ENCODE assay signal across 24 cellular contexts in the genomic region with DNA sequence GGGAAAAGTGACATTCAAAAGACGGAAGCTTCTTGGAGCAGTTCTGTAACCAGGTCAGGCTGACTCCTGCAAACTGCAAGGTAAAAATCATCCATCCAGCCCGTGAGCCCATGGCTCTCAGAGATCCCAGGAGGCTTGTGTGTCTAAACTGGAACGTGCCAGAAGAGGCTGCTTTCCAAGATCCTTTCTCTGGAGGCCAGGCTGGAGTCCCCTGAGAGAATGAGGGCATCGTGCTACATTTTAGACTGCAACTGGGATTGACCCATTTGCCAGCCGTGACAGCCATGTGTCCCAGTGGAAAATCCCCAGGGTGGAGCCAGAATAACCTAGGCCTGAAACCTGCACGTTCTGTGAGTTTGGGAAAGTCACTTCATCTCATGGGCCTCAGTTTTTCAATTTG. TPM values are rescaled to one million over a fixed set of nuclear protein-coding genes. Genes with fewer than 3 reads are reported as not detected.
DNase-seq lines count a peak whose midpoint lies in the region; ATAC-seq, FAIRE-seq and TF ChIP-seq lines count a peak whose summit lies in the region.
"Had no signal": no experiment of that assay in that cellular context is flagged by ENCODE, and none has a peak within 500 bp of the region (broad histone marks: within the 10 kb centered on the region; RNA-seq: fewer than 3 reads in every experiment).

No MANE protein-coding gene starts in this region.

- H2BK5ac ChIP-seq in H1 (ENCODE audit: low read depth, low read length) (no peak overlapping the region), mesendoderm (ENCODE audit: low read length) (no peak overlapping the region)

- no peaks in the 10 kb centered on the region for H3F3A ChIP-seq in GM23338 (replicated peaks; ENCODE audit: low read depth)

- no peak overlapping the region for H4K5ac ChIP-seq in H1 (ENCODE audit: insufficient read length, low read depth, low read length)
- no peak overlapping the region for H4K5ac ChIP-seq in mesendoderm (ENCODE audit: low read length)

- intact Hi-C loops in aorta (cut with DNase I), result loop anchor here in 1 of 2 donors (10.0 kb wide), 1 partner anchor 183 kb away; no protein-coding TSS in a partner anchor

- no peak for TF ChIP-seq RAD21 in H1 (IDR thresholded peaks at IDR 0.05 in 1 of 2, conservative IDR thresholded peaks at IDR 0.05 in 1 of 2; ENCODE audit: low read depth in 2 of 2, low read length in 2 of 2)

- no peaks in the 10 kb centered on the region for H3K9me3 Mint-ChIP-seq in GM23338

- H3K79me1 ChIP-seq in H1 (ENCODE audit: low read depth, low read length) (no peaks in the 10 kb centered on the region), mesendoderm (ENCODE audit: low read length) (no peaks in the 10 kb centered on the region)

- POLR2A ChIA-PET in H1 (lab: Charles Lee; ENCODE audit: partially characterized antibody), result interaction anchor here (1.0 to 1.2 kb wide), 2 partner anchors 8 to 9 kb away, joined by 3 to 4 read pairs; partner anchors contain the start of gene WSCD2

- WGBS in H1 (ENCODE audit: extremely low coverage in 1 of 2, insufficient coverage in 1 of 2, insufficient read length in 1 of 2, insufficient replicate concordance in 2 of 2, low coverage in 1 of 2, low lambda C conversion rate in 2 of 2, missing lambda C conversion rate in 1 of 2), 2 experiments, result 87% methylated on average over 6 of the region's 6 CpGs; no CpG with 5 or more reads in 1 of the 2 experiments
- WGBS in mesendoderm (ENCODE audit: extremely low coverage, insufficient coverage, low lambda C conversion rate), result no CpG with 5 or more reads among the region's 6 CpGs
- 7 to 9% methylated on average over 6 of the region's 6 CpGs for WGBS in aorta, 2 donors

- H2BK20ac ChIP-seq in H1 (ENCODE audit: low read length), result no peak overlapping the region

- DNase-seq in GM23338 (ENCODE audit: low spot score), result no peak
- no peak for DNase-seq in H1 (ENCODE audit: low read depth in 1 of 2, low spot score in 2 of 2)
- no peak for DNase-seq in mesendoderm
- DNase-seq in aorta, result no peak
- no peak for DNase-seq in CD1c-positive myeloid dendritic cell (ENCODE audit: extremely low spot score)
- no peak for DNase-seq in erythroblast (lab: John Stamatoyannopoulos, UW)
- DNase-seq in SW 1271 (lab: John Stamatoyannopoulos, UW), result no peak
- DNase-seq: AML-193; CD4-positive, alpha-beta memory T cell; DMS153; DMS79; GDM1; HCEC 1CT; IMR-90; KBM-7 had no signal

- no peak overlapping the region for H3K9ac ChIP-seq in H1 (replicated peaks in 1 of 4; ENCODE audit: extremely low read depth in 1 of 4, low read depth in 3 of 4, low read length in 3 of 4)
- H3K9ac ChIP-seq in mesendoderm (ENCODE audit: low read length), result no peak overlapping the region

- ATAC-seq in GM23338 (no peak), aorta (ENCODE audit: low FRiP score) (peak; percentile 17)
- ATAC-seq: A549 had no signal

- no peak for TF ChIP-seq POLR2A in H1 (IDR thresholded peaks at IDR 0.05; ENCODE audit: control extremely low read depth in 1 of 2, low read depth in 2 of 2, low read length in 2 of 2)
- TF ChIP-seq POLR2A in erythroblast (IDR thresholded peaks at IDR 0.05; ENCODE audit: low read length), result no peak

- H3K4ac ChIP-seq in H1 (replicated peaks; ENCODE audit: insufficient read length, low read depth, low read length) (no peak overlapping the region), mesendoderm (ENCODE audit: low read depth, low read length) (no peak overlapping the region)

- H3K36me3 Mint-ChIP-seq in GM23338 (ENCODE audit: low read depth), result no peaks in the 10 kb centered on the region
- H3K36me3 Mint-ChIP-seq: CD4-positive, alpha-beta memory T cell had no signal

- peaks cover 5% of the 10 kb centered on the region for H3K27me3 Mint-ChIP-seq in GM23338 (ENCODE audit: insufficient read depth, low read depth, poor library complexity)

- H3K4me2 ChIP-seq in GM23338 (no peak overlapping the region), H1 (ENCODE audit: insufficient read depth in 1 of 2, low read depth in 2 of 2, low read length in 2 of 2) (no peak overlapping the region), mesendoderm (ENCODE audit: low read length) (no peak overlapping the region)
- H3K4me2 ChIP-seq: A549 had no signal

- H3K27ac Mint-ChIP-seq in GM23338, result no peak overlapping the region
- H3K27ac Mint-ChIP-seq: CD4-positive, alpha-beta memory T cell had no signal

- no peak for TF ChIP-seq EP300 in H1 (IDR thresholded peaks at IDR 0.05; ENCODE audit: borderline replicate concordance in 1 of 2, low read depth in 2 of 2, low read length in 2 of 2)

- no peak overlapping the region for H2AK5ac ChIP-seq in H1 (ENCODE audit: low read depth, low read length)
- H2AK5ac ChIP-seq in mesendoderm (ENCODE audit: low read length), result no peak overlapping the region

- H2BK12ac ChIP-seq in H1 (ENCODE audit: low read depth, low read length), result no peak overlapping the region

- no peak overlapping the region for H3K56ac ChIP-seq in H1 (replicated peaks; ENCODE audit: insufficient read length, low read depth, low read length)
- peak overlapping the region; percentile 39 for H3K56ac ChIP-seq in mesendoderm (ENCODE audit: low read length)

- no peak overlapping the region for H3K4me3 Mint-ChIP-seq in GM23338
- H3K4me3 Mint-ChIP-seq: CD4-positive, alpha-beta memory T cell had no signal

- H3K4me1 ChIP-seq in GM23338 (ENCODE audit: insufficient read depth) (peaks cover 8% of the 10 kb centered on the region), H1 (replicated peaks in 1 of 4; ENCODE audit: control insufficient read depth in 3 of 4, insufficient read depth in 4 of 4, low read length in 3 of 4) (peaks cover 0 to 4% (median under 1%) of the 10 kb centered on the region in 4 experiments; a peak in 2 of 7 replicates), mesendoderm (ENCODE audit: control insufficient read depth, low read depth, low read length) (no peaks in the 10 kb centered on the region), aorta (ENCODE audit: control insufficient read depth in 1 of 2, insufficient read depth in 2 of 2, low read length in 2 of 2) (peaks cover 0 to 4% of the 10 kb centered on the region in 2 donors)
- H3K4me1 ChIP-seq: A549 had no signal

- H2BK15ac ChIP-seq in H1 (ENCODE audit: low read length) (no peak overlapping the region), mesendoderm (replicated peaks; ENCODE audit: low read depth) (no peak overlapping the region)

- no peak overlapping the region for H3K18ac ChIP-seq in H1 (ENCODE audit: extremely low read depth, low read length)
- no peak overlapping the region for H3K18ac ChIP-seq in mesendoderm (ENCODE audit: low read length)

- no peak overlapping the region for H2BK120ac ChIP-seq in H1 (replicated peaks; ENCODE audit: low read depth, low read length)
- H2BK120ac ChIP-seq in mesendoderm (ENCODE audit: low read depth, low read length), result no peak overlapping the region

- H3K36me3 ChIP-seq in GM23338 (ENCODE audit: insufficient read depth), result no peaks in the 10 kb centered on the region
- H3K36me3 ChIP-seq in H1 (ENCODE audit: control insufficient read depth in 2 of 4, insufficient read depth in 4 of 4, low read length in 3 of 4), result no peaks in the 10 kb centered on the region
- H3K36me3 ChIP-seq in mesendoderm (ENCODE audit: control insufficient read depth, insufficient read depth, low read length), result no peaks in the 10 kb centered on the region
- H3K36me3 ChIP-seq in aorta (ENCODE audit: control insufficient read depth in 1 of 2, insufficient read depth in 2 of 2, low read length in 1 of 2), result no peaks in the 10 kb centered on the region

- peak overlapping the region; percentile 91 for H2AFZ ChIP-seq in GM23338
- peak overlapping the region; percentile 51; the same call in 1 of the 2 replicates for H2AFZ ChIP-seq in H1 (ENCODE audit: low read length)

- peaks cover 0 to 3% of the 10 kb centered on the region in 2 experiments; a peak in 2 of 4 replicates for H3K9me3 ChIP-seq in H1 (ENCODE audit: insufficient read depth in 2 of 2, low read depth in 1 of 2, low read length in 1 of 2)
- H3K9me3 ChIP-seq in aorta (ENCODE audit: control insufficient read depth, low read length), result no peaks in the 10 kb centered on the region
- H3K9me3 ChIP-seq: A549 had no signal

- H3K4me3 ChIP-seq in GM23338 (no peak overlapping the region), H1 (ENCODE audit: extremely low read depth in 1 of 4, insufficient read depth in 2 of 4, low read depth in 3 of 4, low read length in 4 of 4) (no peak overlapping the region), mesendoderm (ENCODE audit: low read length) (no peak overlapping the region), aorta (ENCODE audit: low read length in 2 of 2) (no peak overlapping the region)
- H3K4me3 ChIP-seq: A549 had no signal

- no peak overlapping the region for H3K27ac ChIP-seq in GM23338 (ENCODE audit: low read depth)
- H3K27ac ChIP-seq in H1 (ENCODE audit: low read depth, low read length), result no peak overlapping the region
- H3K27ac ChIP-seq in mesendoderm (ENCODE audit: low read depth, low read length), result no peak overlapping the region
- H3K27ac ChIP-seq in aorta (ENCODE audit: low read depth in 1 of 2, low read length in 2 of 2), result no peak overlapping the region
- H3K27ac ChIP-seq: 22Rv1, A549, C4-2B, HL-60 had no signal

- H3K79me2 ChIP-seq in GM23338 (replicated peaks; ENCODE audit: insufficient read depth) (no peaks in the 10 kb centered on the region), H1 (ENCODE audit: control insufficient read depth in 1 of 2, insufficient read depth in 2 of 2, low read length in 2 of 2) (no peaks in the 10 kb centered on the region), mesendoderm (ENCODE audit: control insufficient read depth, insufficient read depth, low read length) (no peaks in the 10 kb centered on the region)

- H3K27me3 ChIP-seq in GM23338 (ENCODE audit: insufficient read depth) (no peaks in the 10 kb centered on the region), H1 (replicated peaks in 1 of 4; ENCODE audit: control insufficient read depth in 3 of 4, extremely low read depth in 1 of 4, insufficient read depth in 3 of 4, low read length in 3 of 4) (no peaks in the 10 kb centered on the region; a peak in 1 of 7 replicates), mesendoderm (ENCODE audit: insufficient read depth, low read length, poor library complexity) (no peaks in the 10 kb centered on the region), aorta (ENCODE audit: control insufficient read depth in 1 of 2, insufficient read depth in 2 of 2, low read length in 1 of 2) (no peaks in the 10 kb centered on the region)

- peaks cover 21% of the 10 kb centered on the region for H3K4me1 Mint-ChIP-seq in GM23338

- FAIRE-seq in H1 (lab: Jason Lieb, UNC), result no peak
- FAIRE-seq: A549, GM12892, GM18507, H54, HTR-8/SVneo had no signal

- CTCF ChIA-PET in H1 (lab: Charles Lee; ENCODE audit: partially characterized antibody), result interaction anchor here (0.9 to 4.8 kb wide), 5 partner anchors 8 to 130 kb away, joined by 3 to 19 read pairs (median 4); partner anchors contain the start of gene WSCD2

- H3K23ac ChIP-seq in H1 (ENCODE audit: insufficient read length) (no peak overlapping the region), mesendoderm (ENCODE audit: low read length) (no peak overlapping the region)

- H3K23me2 ChIP-seq in H1 (ENCODE audit: low read depth, low read length), result no peaks in the 10 kb centered on the region

- no peak overlapping the region for H4K91ac ChIP-seq in H1 (replicated peaks; ENCODE audit: insufficient read length, low read length)

- H4K8ac ChIP-seq in H1 (ENCODE audit: extremely low read depth, insufficient read depth, low read length) (no peak overlapping the region), mesendoderm (ENCODE audit: low read depth, low read length) (no peak overlapping the region)

- no peaks in the 10 kb centered on the region for H4K20me1 ChIP-seq in GM23338 (replicated peaks; ENCODE audit: insufficient read depth)
- no peaks in the 10 kb centered on the region for H4K20me1 ChIP-seq in H1 (replicated peaks in 1 of 2; ENCODE audit: control insufficient read depth in 1 of 2, insufficient read depth in 2 of 2, low read length in 2 of 2)

- H3K14ac ChIP-seq in H1 (ENCODE audit: insufficient read length), result no peak overlapping the region

- TF ChIP-seq CTCF in GM23338 (conservative IDR thresholded peaks at IDR 0.05; ENCODE audit: low read depth in 2 of 2) (no peak), H1 (IDR thresholded peaks at IDR 0.05; ENCODE audit: control extremely low read depth in 1 of 3, insufficient read depth in 1 of 3, low read depth in 1 of 3, low read length in 3 of 3) (no peak)

- 0 out of 2 replicates have a peak, but pooled peaks cover 11% of the 10 kb centered on the region for H3K9me2 ChIP-seq in GM23338 (ENCODE audit: insufficient read depth)

RNA-seq across cellular contexts. Expression of gene WSCD2, which starts 7.7 kb away (rescaled TPM):
- total RNA-seq in GM23338 (2014; rRNA removed; shearing (Covaris generic)), result 0.58 and 3.1 TPM in 2 replicates
- polyA plus RNA-seq in GM23338 (2016; fragmentation: Nextera tagmentation; extraction: Ambion mirVana) (0.66 and 1.6 TPM in 2 replicates), H1 (2011; rRNA removed) (0.99 and 1.3 TPM in 2 replicates), aorta (under 1 TPM in 1 of 2 donors, not detected in 1; 0.75 TPM)
- total RNA-seq in H1 (2021; fragmentation: NEBNext Ultra II Directional; extraction: Animal tissue kit (Norgen Biotek cat#: 25700)), result 1.7 and 2.2 TPM in 2 replicates
- 1.00 TPM for polyA plus RNA-seq in H1 (2011; cell fraction: cytosol; rRNA removed)
- polyA plus RNA-seq in H1 (2011; cell fraction: nucleus; rRNA removed), result 2.6 TPM
- 1.1 to 2.5 TPM (median 1.3 TPM) in 4 replicates for polyA plus RNA-seq in H1 (2012, experiment 1 of 2)
- 1.1 TPM for polyA plus RNA-seq in H1 (2012, experiment 2 of 2)
- polyA plus RNA-seq in H1 (2013, experiment 1 of 2), result 0.73 TPM
- 0.70 TPM for polyA plus RNA-seq in H1 (2013, experiment 2 of 2)
- polyA minus RNA-seq in H1 (2011; rRNA and poly(A)+ RNA removed), result 1.7 and 5.8 TPM in 2 replicates
- polyA minus RNA-seq in H1 (2011; cell fraction: cytosol; rRNA and poly(A)+ RNA removed), result 1.9 TPM
- polyA minus RNA-seq in H1 (2011; cell fraction: nucleus; rRNA and poly(A)+ RNA removed), result 4.1 TPM
- polyA plus RNA-seq in mesendoderm (2013, experiment 1 of 2), result 1.1 TPM
- 1.6 TPM for polyA plus RNA-seq in mesendoderm (2013, experiment 2 of 2)
- 1 to 10 TPM; 5.6 to 9.7 TPM for total RNA-seq in aorta
- total RNA-seq: CD4-positive, alpha-beta memory T cell; IMR-90 had no signal
- polyA plus RNA-seq: A549; BJ; CD4-positive, alpha-beta memory T cell; IMR-90 had no signal
